20 cellular contexts compared by ENCODE assay signal in genomic region chr6:111625099-111625416, GRCh38. TPM values are rescaled to one million over a fixed set of nuclear protein-coding genes. Genes with fewer than 3 reads are reported as not detected.
DNase-seq lines count a peak whose midpoint lies in the region; ATAC-seq, FAIRE-seq and TF ChIP-seq lines count a peak whose summit lies in the region.
"Had no signal": no experiment of that assay in that cellular context is flagged by ENCODE, and none has a peak within 500 bp of the region (broad histone marks: within the 10 kb centered on the region; RNA-seq: fewer than 3 reads in every experiment).

No MANE protein-coding gene starts in this region.

- no peaks in the 10 kb centered on the region for H3K27me3 ChIP-seq in astrocyte (ENCODE audit: insufficient read depth, low read length)
- no peaks in the 10 kb centered on the region for H3K27me3 ChIP-seq in osteoblast (ENCODE audit: insufficient read depth, low read length)
- H3K27me3 ChIP-seq in uterus: no peaks in the 10 kb centered on the region
- H3K27me3 ChIP-seq in CD4-positive, alpha-beta T cell (ENCODE audit: control insufficient read depth, insufficient read depth, low read length): no peaks in the 10 kb centered on the region

- no peak overlapping the region for H2AFZ ChIP-seq in astrocyte (ENCODE audit: low read depth, low read length)
- H2AFZ ChIP-seq in osteoblast (ENCODE audit: low read length): no peak overlapping the region

- TF ChIP-seq CTCF in astrocyte (IDR thresholded peaks at IDR 0.05; ENCODE audit: insufficient read depth, low read depth, low read length) (no peak), osteoblast (IDR thresholded peaks at IDR 0.05; ENCODE audit: extremely low read depth, low read depth, low read length) (no peak), uterus (IDR thresholded peaks at IDR 0.05) (no peak)
- no peak for TF ChIP-seq CTCF in CD4-positive, alpha-beta T cell (IDR thresholded peaks at IDR 0.05)

- H3K4me1 ChIP-seq in astrocyte (ENCODE audit: insufficient read depth, low read length) (peaks cover 12% of the 10 kb centered on the region), osteoblast (ENCODE audit: insufficient read depth, low read length) (peaks cover 28% of the 10 kb centered on the region), uterus (peaks cover 0 to 9% of the 10 kb centered on the region in 2 donors)

- H3K9ac ChIP-seq in astrocyte (ENCODE audit: low read length): peak overlapping the region; percentile 60
- H3K9ac ChIP-seq: SK-N-SH had no signal

- H3K4me2 ChIP-seq in astrocyte (ENCODE audit: low read length) (peak overlapping the region; percentile 81), osteoblast (ENCODE audit: insufficient read depth, low read length) (peak overlapping the region; percentile 78)
- H3K4me2 ChIP-seq: smooth muscle cell had no signal

- H3K27ac ChIP-seq in astrocyte (ENCODE audit: low read depth, low read length) (no peak overlapping the region), osteoblast (ENCODE audit: low read depth, low read length) (no peak overlapping the region), uterus (peak overlapping the region; percentile 78 to 93)
- no peak overlapping the region for H3K27ac ChIP-seq in CD4-positive, alpha-beta T cell (ENCODE audit: low read depth, low read length)

- H3K4me1 Mint-ChIP-seq in astrocyte (ENCODE audit: low read depth, unreplicated experiment): peaks cover 7% of the 10 kb centered on the region
- H3K4me1 Mint-ChIP-seq in CD4-positive, alpha-beta T cell (ENCODE audit: low read depth): no peaks in the 10 kb centered on the region
- H3K4me1 Mint-ChIP-seq: memory B cell had no signal

- no peak overlapping the region for H3K27ac Mint-ChIP-seq in astrocyte (ENCODE audit: unreplicated experiment)
- no peak overlapping the region for H3K27ac Mint-ChIP-seq in CD4-positive, alpha-beta T cell
- H3K27ac Mint-ChIP-seq: activated naive CD4-positive, alpha-beta T cell treated with anti-CD3 and anti-CD28 coated beads for 36 hours; memory B cell; natural killer cell treated with Interleukin-12 subunit alpha and Interleukin-12 subunit beta and Interleukin-15 and Interleukin-18, amount 100 ng/mL, for 72 hours; T-helper 2 cell treated with Interferon-gamma antibody and Interleukin-4, amounts not matched to agents 5 μg/mL and 100 μg/mL, for 36 hours had no signal

- H3K79me2 ChIP-seq in astrocyte (ENCODE audit: insufficient read depth, low read length): no peaks in the 10 kb centered on the region
- no peaks in the 10 kb centered on the region for H3K79me2 ChIP-seq in osteoblast (ENCODE audit: insufficient read depth, low read length)

- H3K4me3 Mint-ChIP-seq in astrocyte (ENCODE audit: unreplicated experiment): no peak overlapping the region
- no peak overlapping the region for H3K4me3 Mint-ChIP-seq in CD4-positive, alpha-beta T cell
- H3K4me3 Mint-ChIP-seq: activated naive CD4-positive, alpha-beta T cell treated with anti-CD3 and anti-CD28 coated beads for 36 hours; memory B cell; natural killer cell treated with Interleukin-12 subunit alpha and Interleukin-12 subunit beta and Interleukin-15 and Interleukin-18, amount 100 ng/mL, for 72 hours; stimulated activated naive CD8-positive, alpha-beta T cell treated with anti-CD3 and anti-CD28 coated beads, Interleukin-15, amount 100 ng/mL, for 72 hours; T-helper 2 cell treated with Interferon-gamma antibody and Interleukin-4, amounts not matched to agents 5 μg/mL and 100 μg/mL, for 36 hours had no signal

- TF ChIP-seq POLR2A in uterus (IDR thresholded peaks at IDR 0.05): no peak

- peaks cover 9% of the 10 kb centered on the region for H3K27me3 Mint-ChIP-seq in astrocyte (ENCODE audit: low read depth, unreplicated experiment)
- H3K27me3 Mint-ChIP-seq in CD4-positive, alpha-beta T cell: no peaks in the 10 kb centered on the region

- peak; percentile 41 for DNase-seq in NCI-H82 (lab: John Stamatoyannopoulos, UW)
- no peak for DNase-seq in NCI-H82 treated with DMSO at 0.1 percent for 48 hours (lab: John Stamatoyannopoulos, UW; ENCODE audit: unreplicated experiment)
- DNase-seq in astrocyte (ENCODE audit: low read depth): no peak
- DNase-seq in osteoblast (ENCODE audit: insufficient read length, low spot score, missing footprints): no peak
- peak in 1 of 2 donors; percentile 13 for DNase-seq in uterus
- DNase-seq in pons (ENCODE audit: low spot score): no peak
- DNase-seq in CD4-positive, alpha-beta T cell: no peak
- DNase-seq: activated CD4-positive, alpha-beta T cell treated with anti-CD3 and anti-CD28 coated beads, Interleukin-2, amount 50 U/mL, for 48 hours; activated naive CD4-positive, alpha-beta T cell treated with anti-CD3 and anti-CD28 coated beads for 36 hours; activated T-cell treated with anti-CD3 and anti-CD28 coated beads, Interleukin-2, amount 50 U/mL, for 1 hour; erythroblast; stimulated activated CD4-positive, alpha-beta T cell treated with anti-CD3 and anti-CD28 coated beads, Interleukin-4, amount 100 ng/mL, for 1 hour; stimulated activated naive CD8-positive, alpha-beta T cell treated with anti-CD3 and anti-CD28 coated beads, Interleukin-15, amount 100 ng/mL, for 72 hours had no signal

- H3K4me3 ChIP-seq in astrocyte (ENCODE audit: insufficient read depth, low read depth, low read length): no peak overlapping the region
- no peak overlapping the region for H3K4me3 ChIP-seq in osteoblast (ENCODE audit: insufficient read depth, low read length)
- no peak overlapping the region for H3K4me3 ChIP-seq in uterus
- H3K4me3 ChIP-seq: smooth muscle cell had no signal

- no peak for ATAC-seq in CD4-positive, alpha-beta T cell (ENCODE audit: poor library complexity)
- ATAC-seq in GM21576 (IDR thresholded peaks at IDR 0.05; ENCODE audit: unreplicated experiment): no peak
- ATAC-seq: stimulated activated naive CD8-positive, alpha-beta T cell treated with anti-CD3 and anti-CD28 coated beads, Interleukin-15, amount 100 ng/mL, for 72 hours had no signal

- H3K9me3 ChIP-seq in astrocyte (ENCODE audit: insufficient read depth, low read depth, low read length) (no peaks in the 10 kb centered on the region), osteoblast (ENCODE audit: low read depth, low read length) (no peaks in the 10 kb centered on the region), uterus (no peaks in the 10 kb centered on the region)
- H3K9me3 ChIP-seq in CD4-positive, alpha-beta T cell (ENCODE audit: control insufficient read depth, low read length): peaks cover 7% of the 10 kb centered on the region
- H3K9me3 ChIP-seq: SK-N-SH had no signal

- no peaks in the 10 kb centered on the region for H3K36me3 ChIP-seq in astrocyte (ENCODE audit: insufficient read depth, low read length)
- H3K36me3 ChIP-seq in osteoblast (ENCODE audit: insufficient read depth, low read length): no peaks in the 10 kb centered on the region
- H3K36me3 ChIP-seq in uterus: no peaks in the 10 kb centered on the region

- POLR2A ChIA-PET in CD4-positive, alpha-beta T cell (lab: Charles Lee): no interaction called here

- no peaks in the 10 kb centered on the region for H3K9me3 Mint-ChIP-seq in astrocyte (ENCODE audit: unreplicated experiment)
- H3K9me3 Mint-ChIP-seq in CD4-positive, alpha-beta T cell: peaks cover 4% of the 10 kb centered on the region

- H3K36me3 Mint-ChIP-seq in astrocyte (ENCODE audit: low read depth, unreplicated experiment): peaks cover 2% of the 10 kb centered on the region
- no peaks in the 10 kb centered on the region for H3K36me3 Mint-ChIP-seq in CD4-positive, alpha-beta T cell (ENCODE audit: low read depth)

- FAIRE-seq in astrocyte (lab: Jason Lieb, UNC): no peak
- FAIRE-seq: G401.6 had no signal

- H4K20me1 ChIP-seq in astrocyte (ENCODE audit: insufficient read depth, low read length): no peaks in the 10 kb centered on the region
- H4K20me1 ChIP-seq in osteoblast (ENCODE audit: insufficient read depth, low read length): no peaks in the 10 kb centered on the region

- intact Hi-C loops in uterus (cut with DNase I; ENCODE audit: low total_unique reads): no loop called here
- intact Hi-C loops in CD4-positive, alpha-beta T cell (cut with DNase I, micrococcal nuclease): no loop called here

- CTCF ChIA-PET in CD4-positive, alpha-beta T cell (lab: Charles Lee): no interaction called here

RNA-seq across cellular contexts. Expression of gene TRAF3IP2, which starts 19.4 kb away (rescaled TPM):
- total RNA-seq in astrocyte: 17.8 and 19.0 TPM in 2 replicates
- 23.6 and 23.9 TPM in 2 replicates for total RNA-seq in osteoblast
- total RNA-seq in uterus: 10 to 100 TPM; 17.2 to 64.4 (median 25.4) TPM
- total RNA-seq in CD4-positive, alpha-beta T cell: 10 to 100 TPM; 23.6 to 24.8 TPM

Comparison
In these comparisons a context has a peak if more than half of its experiments do, and no peak if none do; other contexts are left out.
1. H3K27ac ChIP-seq: peak in uterus (2 of 2); none in astrocyte (single experiment), osteoblast (single experiment) and CD4-positive, alpha-beta T cell (single experiment).